Comparison of ENCODE assay signal across 1 cellular context in genomic region chr6:52724406-52725121, GRCh38.
TF ChIP-seq lines count a peak whose summit lies in the region.

No MANE protein-coding gene starts in this region.

TF ChIP-seq in HepG2, 621 proteins besides CTCF, POLR2A, EP300 and RAD21 (continued from another document and continues in another):
- no peak for TF ChIP-seq ZNF275 (CRISPR knock-in tag; IDR thresholded peaks at IDR 0.05; ENCODE audit: borderline replicate concordance)
- TF ChIP-seq POGZ (CRISPR knock-in tag; IDR thresholded peaks at IDR 0.05), result peak; percentile 60; the same call in 1 of the 2 replicates
- no peak for TF ChIP-seq PRDM15 (CRISPR knock-in tag; IDR thresholded peaks at IDR 0.05)
- peak; percentile 32; the same call in 1 of the 2 replicates for TF ChIP-seq ZNF570 (CRISPR knock-in tag; IDR thresholded peaks at IDR 0.05; ENCODE audit: borderline replicate concordance)
- TF ChIP-seq IRF1 (CRISPR knock-in tag; IDR thresholded peaks at IDR 0.05; ENCODE audit: low read depth), result no peak
- no peak for TF ChIP-seq POLR2G (IDR thresholded peaks at IDR 0.05; ENCODE audit: low read depth, low read length)
- no peak for TF ChIP-seq ZNF234 (CRISPR knock-in tag; conservative IDR thresholded peaks at IDR 0.05)
- no peak for TF ChIP-seq ZNF510 (CRISPR knock-in tag; IDR thresholded peaks at IDR 0.05; ENCODE audit: low read depth)
- TF ChIP-seq ZSCAN30 (CRISPR knock-in tag; IDR thresholded peaks at IDR 0.05), result no peak
- TF ChIP-seq KLF15 (CRISPR knock-in tag; IDR thresholded peaks at IDR 0.05; ENCODE audit: borderline replicate concordance), result no peak
- TF ChIP-seq, protein P1, sequence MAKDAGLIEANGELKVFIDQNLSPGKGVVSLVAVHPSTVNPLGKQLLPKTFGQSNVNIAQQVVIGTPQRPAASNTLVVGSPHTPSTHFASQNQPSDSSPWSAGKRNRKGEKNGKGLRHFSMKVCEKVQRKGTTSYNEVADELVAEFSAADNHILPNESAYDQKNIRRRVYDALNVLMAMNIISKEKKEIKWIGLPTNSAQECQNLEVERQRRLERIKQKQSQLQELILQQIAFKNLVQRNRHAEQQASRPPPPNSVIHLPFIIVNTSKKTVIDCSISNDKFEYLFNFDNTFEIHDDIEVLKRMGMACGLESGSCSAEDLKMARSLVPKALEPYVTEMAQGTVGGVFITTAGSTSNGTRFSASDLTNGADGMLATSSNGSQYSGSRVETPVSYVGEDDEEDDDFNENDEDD (CRISPR knock-in tag; IDR thresholded peaks at IDR 0.05; ENCODE audit: borderline replicate concordance), result no peak
- no peak; the same call in 1 of the 2 replicates for TF ChIP-seq SALL2 (CRISPR knock-in tag; IDR thresholded peaks at IDR 0.05)
- no peak for TF ChIP-seq SKIL (CRISPR knock-in tag; IDR thresholded peaks at IDR 0.05; ENCODE audit: borderline replicate concordance)
- peak in 1 of 2 experiments; percentile 65; a peak in 1 of 4 replicates for TF ChIP-seq KLF16 (CRISPR knock-in tag; IDR thresholded peaks at IDR 0.05)
- peak; percentile 5; the same call in 1 of the 2 replicates for TF ChIP-seq ZNF343 (CRISPR knock-in tag; IDR thresholded peaks at IDR 0.05)
- no peak for TF ChIP-seq ZNF3 (CRISPR knock-in tag; IDR thresholded peaks at IDR 0.05)
- TF ChIP-seq SIN3A (IDR thresholded peaks at IDR 0.05; ENCODE audit: borderline replicate concordance, low read depth, low read length), result no peak
- no peak for TF ChIP-seq REST (IDR thresholded peaks at IDR 0.05; ENCODE audit: borderline replicate concordance in 1 of 2, low read depth in 1 of 2, low read length in 2 of 2)
- no peak for TF ChIP-seq ZNF256 (CRISPR knock-in tag; conservative IDR thresholded peaks at IDR 0.05)
- no peak for TF ChIP-seq JARID2 (CRISPR knock-in tag; IDR thresholded peaks at IDR 0.05; ENCODE audit: insufficient replicate concordance)
- TF ChIP-seq, protein P2, sequence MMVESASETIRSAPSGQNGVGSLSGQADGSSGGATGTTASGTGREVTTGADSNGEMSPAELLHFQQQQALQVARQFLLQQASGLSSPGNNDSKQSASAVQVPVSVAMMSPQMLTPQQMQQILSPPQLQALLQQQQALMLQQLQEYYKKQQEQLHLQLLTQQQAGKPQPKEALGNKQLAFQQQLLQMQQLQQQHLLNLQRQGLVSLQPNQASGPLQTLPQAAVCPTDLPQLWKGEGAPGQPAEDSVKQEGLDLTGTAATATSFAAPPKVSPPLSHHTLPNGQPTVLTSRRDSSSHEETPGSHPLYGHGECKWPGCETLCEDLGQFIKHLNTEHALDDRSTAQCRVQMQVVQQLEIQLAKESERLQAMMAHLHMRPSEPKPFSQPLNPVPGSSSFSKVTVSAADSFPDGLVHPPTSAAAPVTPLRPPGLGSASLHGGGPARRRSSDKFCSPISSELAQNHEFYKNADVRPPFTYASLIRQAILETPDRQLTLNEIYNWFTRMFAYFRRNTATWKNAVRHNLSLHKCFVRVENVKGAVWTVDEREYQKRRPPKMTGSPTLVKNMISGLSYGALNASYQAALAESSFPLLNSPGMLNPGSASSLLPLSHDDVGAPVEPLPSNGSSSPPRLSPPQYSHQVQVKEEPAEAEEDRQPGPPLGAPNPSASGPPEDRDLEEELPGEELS (CRISPR knock-in tag; IDR thresholded peaks at IDR 0.05), result 0 out of 2 replicates have a peak, but pooled peaks have one; percentile 5
- no peak; the same call in 1 of the 2 replicates for TF ChIP-seq ARHGAP35 (CRISPR knock-in tag; IDR thresholded peaks at IDR 0.05; ENCODE audit: borderline replicate concordance)
- peak; percentile 83 for TF ChIP-seq U2AF1 (optimal IDR thresholded peaks at IDR 0.05; ENCODE audit: low read depth, low read length)
- no peak for TF ChIP-seq RARG (CRISPR knock-in tag; IDR thresholded peaks at IDR 0.05; ENCODE audit: low read depth)
- 0 out of 2 replicates have a peak, but pooled peaks have one; percentile 31 for TF ChIP-seq PAWR (CRISPR knock-in tag; IDR thresholded peaks at IDR 0.05; ENCODE audit: borderline replicate concordance)
- TF ChIP-seq NCOA1 (CRISPR knock-in tag; IDR thresholded peaks at IDR 0.05), result no peak
- TF ChIP-seq ZNF749 (CRISPR knock-in tag; IDR thresholded peaks at IDR 0.05; ENCODE audit: borderline replicate concordance), result no peak
- TF ChIP-seq, protein P3, sequence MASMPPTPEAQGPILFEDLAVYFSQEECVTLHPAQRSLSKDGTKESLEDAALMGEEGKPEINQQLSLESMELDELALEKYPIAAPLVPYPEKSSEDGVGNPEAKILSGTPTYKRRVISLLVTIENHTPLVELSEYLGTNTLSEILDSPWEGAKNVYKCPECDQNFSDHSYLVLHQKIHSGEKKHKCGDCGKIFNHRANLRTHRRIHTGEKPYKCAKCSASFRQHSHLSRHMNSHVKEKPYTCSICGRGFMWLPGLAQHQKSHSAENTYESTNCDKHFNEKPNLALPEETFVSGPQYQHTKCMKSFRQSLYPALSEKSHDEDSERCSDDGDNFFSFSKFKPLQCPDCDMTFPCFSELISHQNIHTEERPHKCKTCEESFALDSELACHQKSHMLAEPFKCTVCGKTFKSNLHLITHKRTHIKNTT (CRISPR knock-in tag; IDR thresholded peaks at IDR 0.05), result no peak
- peak; percentile 74; the same call in 1 of the 2 replicates for TF ChIP-seq MIER3 (CRISPR knock-in tag; IDR thresholded peaks at IDR 0.05; ENCODE audit: borderline replicate concordance)
- no peak for TF ChIP-seq TERF1 (CRISPR knock-in tag; IDR thresholded peaks at IDR 0.05)
- no peak for TF ChIP-seq AGO2 (optimal IDR thresholded peaks at IDR 0.05; ENCODE audit: low read depth, low read length)
- TF ChIP-seq, protein P4, sequence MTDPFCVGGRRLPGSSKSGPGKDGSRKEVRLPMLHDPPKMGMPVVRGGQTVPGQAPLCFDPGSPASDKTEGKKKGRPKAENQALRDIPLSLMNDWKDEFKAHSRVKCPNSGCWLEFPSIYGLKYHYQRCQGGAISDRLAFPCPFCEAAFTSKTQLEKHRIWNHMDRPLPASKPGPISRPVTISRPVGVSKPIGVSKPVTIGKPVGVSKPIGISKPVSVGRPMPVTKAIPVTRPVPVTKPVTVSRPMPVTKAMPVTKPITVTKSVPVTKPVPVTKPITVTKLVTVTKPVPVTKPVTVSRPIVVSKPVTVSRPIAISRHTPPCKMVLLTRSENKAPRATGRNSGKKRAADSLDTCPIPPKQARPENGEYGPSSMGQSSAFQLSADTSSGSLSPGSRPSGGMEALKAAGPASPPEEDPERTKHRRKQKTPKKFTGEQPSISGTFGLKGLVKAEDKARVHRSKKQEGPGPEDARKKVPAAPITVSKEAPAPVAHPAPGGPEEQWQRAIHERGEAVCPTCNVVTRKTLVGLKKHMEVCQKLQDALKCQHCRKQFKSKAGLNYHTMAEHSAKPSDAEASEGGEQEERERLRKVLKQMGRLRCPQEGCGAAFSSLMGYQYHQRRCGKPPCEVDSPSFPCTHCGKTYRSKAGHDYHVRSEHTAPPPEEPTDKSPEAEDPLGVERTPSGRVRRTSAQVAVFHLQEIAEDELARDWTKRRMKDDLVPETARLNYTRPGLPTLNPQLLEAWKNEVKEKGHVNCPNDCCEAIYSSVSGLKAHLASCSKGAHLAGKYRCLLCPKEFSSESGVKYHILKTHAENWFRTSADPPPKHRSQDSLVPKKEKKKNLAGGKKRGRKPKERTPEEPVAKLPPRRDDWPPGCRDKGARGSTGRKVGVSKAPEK (CRISPR knock-in tag; IDR thresholded peaks at IDR 0.05; ENCODE audit: borderline replicate concordance), result no peak
- TF ChIP-seq PCBP2 (optimal IDR thresholded peaks at IDR 0.05; ENCODE audit: low read depth, low read length, poor library complexity, severe bottlenecking), result no peak
- TF ChIP-seq NFE2L1 (CRISPR knock-in tag; IDR thresholded peaks at IDR 0.05; ENCODE audit: borderline replicate concordance), result no peak
- peak; percentile 71; the same call in 1 of the 2 replicates for TF ChIP-seq ZGPAT (CRISPR knock-in tag; IDR thresholded peaks at IDR 0.05)
